Comparison of ENCODE assay signal across 8 cellular contexts in genomic region chr2:172083725-172084483, GRCh38. TPM values are rescaled to one million over a fixed set of nuclear protein-coding genes. Genes with fewer than 3 reads are reported as not detected.
A peak's percentile ranks its signal among the peaks of the same experiment; 100 is the strongest.
DNase-seq lines count a peak whose midpoint lies in the region; ATAC-seq and TF ChIP-seq lines count a peak whose summit lies in the region.

No MANE protein-coding gene starts in this region.

- TF ChIP-seq POLR2A in vagina (IDR thresholded peaks at IDR 0.05) = no peak

- DNase-seq in stimulated activated CD4-positive, alpha-beta T cell treated with anti-CD3 and anti-CD28 coated beads, Interleukin-15, amount 100 ng/mL, for 24 hours = peak; percentile 24
- DNase-seq in stimulated activated CD4-positive, alpha-beta T cell treated with anti-CD3 and anti-CD28 coated beads, Interleukin-4, amount 100 ng/mL, for 24 hours = no peak
- DNase-seq in RKO (ENCODE audit: low spot score) (peak; percentile 43), fibroblast of pulmonary artery (ENCODE audit: low read depth) (no peak), vagina (ENCODE audit: extremely low spot score in 2 of 2) (peak in 1 of 2 donors; percentile 69), NCI-H1105 (lab: John Stamatoyannopoulos, UW) (no peak)
- no peak for DNase-seq in stimulated activated CD4-positive, alpha-beta T cell treated with anti-CD3 and anti-CD28 coated beads, Interleukin-2, amount 100 ng/mL, for 48 hours

- H3K27ac ChIP-seq in vagina = no peak overlapping the region

- H3K9me3 ChIP-seq in vagina = no peaks in the 10 kb centered on the region

- peaks cover 41% of the 10 kb centered on the region for H3K4me1 ChIP-seq in vagina

- no peaks in the 10 kb centered on the region for H3K36me3 ChIP-seq in vagina

- intact Hi-C loops in vagina (cut with DNase I) = no loop called here

- TF ChIP-seq CTCF in fibroblast of pulmonary artery (IDR thresholded peaks at IDR 0.05; ENCODE audit: low read length, missing control alignments) = no peak
- TF ChIP-seq CTCF in vagina (IDR thresholded peaks at IDR 0.05) = no peak

- peaks cover 60% of the 10 kb centered on the region for H3K27me3 ChIP-seq in vagina

- H3K4me3 ChIP-seq in fibroblast of pulmonary artery (replicated peaks; ENCODE audit: low read depth, low read length) (peak overlapping the region; percentile 53), vagina (peak overlapping the region; percentile 34 to 40)

- no peak for ATAC-seq in HG02938 (IDR thresholded peaks at IDR 0.05; ENCODE audit: unreplicated experiment)

RNA-seq across cellular contexts. Expression of gene DLX1, which starts 1.4 kb away (rescaled TPM):
- not detected for total RNA-seq in vagina

RNA-seq across cellular contexts. Expression of gene DLX2, which starts 18.8 kb away (rescaled TPM):
- total RNA-seq in vagina = not detected

Comparison
In these comparisons a context has a peak if more than half of its experiments do, and no peak if none do; other contexts are left out.
1. DNase-seq: peak in stimulated activated CD4-positive, alpha-beta T cell treated with anti-CD3 and anti-CD28 coated beads, Interleukin-15, amount 100 ng/mL, for 24 hours (single experiment) and RKO (single experiment); none in stimulated activated CD4-positive, alpha-beta T cell treated with anti-CD3 and anti-CD28 coated beads, Interleukin-4, amount 100 ng/mL, for 24 hours (single experiment), fibroblast of pulmonary artery (single experiment), NCI-H1105 (single experiment) and stimulated activated CD4-positive, alpha-beta T cell treated with anti-CD3 and anti-CD28 coated beads, Interleukin-2, amount 100 ng/mL, for 48 hours (0 of 2).